ENCODE assay signal across 13 cellular contexts in the genomic region with DNA sequence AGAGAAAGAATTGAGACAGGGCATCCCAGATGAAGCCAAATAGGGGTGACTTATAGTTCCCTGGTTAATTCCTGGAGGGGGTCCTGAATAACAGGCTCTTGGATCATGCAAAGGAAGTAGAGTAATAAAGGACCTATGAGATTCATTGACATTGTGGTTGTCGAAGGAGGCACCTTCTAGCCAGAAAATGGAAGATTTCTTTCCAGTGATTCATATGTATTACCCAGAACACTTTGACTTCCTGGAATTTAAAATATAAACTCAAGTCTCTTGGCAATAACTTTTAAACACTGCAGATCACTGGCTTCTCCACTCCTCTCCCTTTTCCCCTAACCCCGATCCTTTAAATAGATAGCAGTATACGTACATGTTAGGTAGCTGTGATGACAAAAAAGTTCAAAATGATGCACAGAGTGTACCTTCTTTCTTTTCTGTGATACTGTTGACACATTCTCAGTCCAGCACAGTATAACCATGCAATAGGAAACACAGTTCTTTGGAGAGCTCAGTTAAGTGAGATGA.
DNase-seq lines count a peak whose midpoint lies in the region; ATAC-seq and TF ChIP-seq lines count a peak whose summit lies in the region.
"Had no signal": no experiment of that assay in that cellular context is flagged by ENCODE, and none has a peak within 500 bp of the region (broad histone marks: within the 10 kb centered on the region; RNA-seq: fewer than 3 reads in every experiment).

No MANE protein-coding gene starts in this region.

- no peak for TF ChIP-seq EP300 in stomach (IDR thresholded peaks at IDR 0.05)

- intact Hi-C loops in stomach (cut with DNase I; ENCODE audit: low total_unique reads): no loop called here

- H3K4me3 ChIP-seq in WI38 (ENCODE audit: low read depth, low read length): peak overlapping the region; percentile 24
- no peak overlapping the region for H3K4me3 ChIP-seq in foreskin fibroblast (ENCODE audit: low read depth in 1 of 2, low read length in 2 of 2)
- no peak overlapping the region for H3K4me3 ChIP-seq in stomach
- H3K4me3 ChIP-seq: colonic mucosa, testis had no signal

- H3K27ac ChIP-seq in stomach: peak overlapping the region; percentile 28 to 81 (median 47)
- H3K27ac ChIP-seq: colonic mucosa, testis had no signal

- no peak for TF ChIP-seq CTCF in WI38 (IDR thresholded peaks at IDR 0.05; ENCODE audit: low read depth, low read length)
- TF ChIP-seq CTCF in foreskin fibroblast (IDR thresholded peaks at IDR 0.05; ENCODE audit: low read depth, low read length): no peak
- TF ChIP-seq CTCF in stomach (IDR thresholded peaks at IDR 0.05): no peak

- H3K9me3 ChIP-seq in stomach: no peaks in the 10 kb centered on the region
- H3K9me3 ChIP-seq: colonic mucosa, testis had no signal

- no peak for TF ChIP-seq POLR2A in stomach (IDR thresholded peaks at IDR 0.05)

- H3K27me3 ChIP-seq in stomach: no peaks in the 10 kb centered on the region
- H3K27me3 ChIP-seq: colonic mucosa, testis had no signal

- peaks cover 0 to 31% (median 0%) of the 10 kb centered on the region in 4 donors for H3K4me1 ChIP-seq in stomach
- H3K4me1 ChIP-seq: colonic mucosa, testis had no signal

- 64 to 86% (median 72%) methylated on average over 3 of the region's 3 CpGs for WGBS in stomach, 5 donors

- H3K36me3 ChIP-seq in stomach: no peaks in the 10 kb centered on the region
- H3K36me3 ChIP-seq: colonic mucosa had no signal

- DNase-seq in HK-2 (ENCODE audit: unreplicated experiment) (peak; percentile 7), foreskin fibroblast (peak; percentile 71 to 81), stomach (no peak), NCI-H187 (lab: John Stamatoyannopoulos, UW) (no peak)
- DNase-seq in activated CD4-positive, alpha-beta T cell treated with anti-CD3 and anti-CD28 coated beads, Interleukin-2, amount 50 U/mL, for 4 hours: no peak
- DNase-seq: colonic mucosa; DMS53; NCI-H2029; stimulated activated CD4-positive, alpha-beta T cell treated with anti-CD3 and anti-CD28 coated beads, Interleukin-4, amount 100 ng/mL, for 4 hours; testis had no signal

- ATAC-seq in GM21576 (IDR thresholded peaks at IDR 0.05; ENCODE audit: unreplicated experiment): no peak
- ATAC-seq: HepG2 had no signal

Comparison
In these comparisons a context has a peak if more than half of its experiments do, and no peak if none do; other contexts are left out.
1. DNase-seq: peak in HK-2 (single experiment) and foreskin fibroblast (2 of 2); none in stomach (single experiment), NCI-H187 (0 of 2) and activated CD4-positive, alpha-beta T cell treated with anti-CD3 and anti-CD28 coated beads, Interleukin-2, amount 50 U/mL, for 4 hours (0 of 2).